In the genomic region with DNA sequence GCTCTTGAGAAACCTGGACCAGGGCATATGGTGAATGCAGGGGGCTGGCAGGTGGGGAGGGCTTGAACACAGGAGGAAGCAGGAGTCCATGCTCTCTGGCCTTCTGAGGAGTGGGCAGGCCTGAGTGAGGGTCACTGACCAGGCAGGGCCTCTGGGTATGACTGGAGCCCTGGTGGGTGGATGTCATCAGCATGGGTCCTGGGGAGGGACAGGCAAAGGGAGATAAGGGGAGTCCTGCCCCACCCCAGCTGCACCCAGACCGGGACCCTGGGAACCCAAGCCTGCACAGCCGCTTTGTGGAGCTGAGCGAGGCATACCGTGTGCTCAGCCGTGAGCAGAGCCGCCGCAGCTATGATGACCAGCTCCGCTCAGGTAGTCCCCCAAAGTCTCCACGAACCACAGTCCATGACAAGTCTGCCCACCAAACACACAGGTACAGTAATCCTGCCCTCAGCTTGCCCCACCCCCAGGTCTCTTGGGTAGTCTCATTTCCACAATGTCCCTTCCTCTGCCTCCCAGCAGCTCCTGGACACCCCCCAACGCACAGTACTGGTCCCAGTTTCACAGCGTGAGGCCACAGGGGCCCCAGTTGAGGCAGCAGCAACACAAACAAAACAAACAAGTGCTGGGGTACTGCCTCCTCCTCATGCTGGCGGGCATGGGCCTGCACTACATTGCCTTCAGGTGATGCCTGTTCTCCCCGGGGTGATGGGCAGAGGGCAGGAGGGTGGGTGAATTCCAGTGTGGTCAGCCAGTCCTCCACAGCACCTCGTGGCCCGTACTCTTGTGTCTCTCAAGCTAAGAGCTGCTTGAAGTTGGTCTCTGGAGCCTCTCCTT, we compare ENCODE assay signal across 2 cellular contexts.
TF ChIP-seq lines count a peak whose summit lies in the region.

No MANE protein-coding gene starts in this region.

TF ChIP-seq in GM23338, 12 proteins besides CTCF, POLR2A, EP300 and RAD21 (continues in another document):
- TF ChIP-seq EZH2phosphoT487 (IDR thresholded peaks at IDR 0.05; ENCODE audit: unreplicated experiment) = no peak
- TF ChIP-seq ZNF114 (CRISPR knock-in tag; IDR thresholded peaks at IDR 0.05) = no peak
- TF ChIP-seq EZH2 (IDR thresholded peaks at IDR 0.05; ENCODE audit: low read depth, unreplicated experiment) = no peak
- no peak for TF ChIP-seq POLR2AphosphoS5 (IDR thresholded peaks at IDR 0.05; ENCODE audit: low read depth)
- no peak for TF ChIP-seq ZNF331 (CRISPR knock-in tag; IDR thresholded peaks at IDR 0.05; ENCODE audit: low read depth)
- TF ChIP-seq JUNB (IDR thresholded peaks at IDR 0.05; ENCODE audit: unreplicated experiment) = no peak
- TF ChIP-seq NANOG (IDR thresholded peaks at IDR 0.05; ENCODE audit: borderline replicate concordance) = no peak
- no peak for TF ChIP-seq STAT1 (IDR thresholded peaks at IDR 0.05; ENCODE audit: unreplicated experiment)
- TF ChIP-seq, protein P1, sequence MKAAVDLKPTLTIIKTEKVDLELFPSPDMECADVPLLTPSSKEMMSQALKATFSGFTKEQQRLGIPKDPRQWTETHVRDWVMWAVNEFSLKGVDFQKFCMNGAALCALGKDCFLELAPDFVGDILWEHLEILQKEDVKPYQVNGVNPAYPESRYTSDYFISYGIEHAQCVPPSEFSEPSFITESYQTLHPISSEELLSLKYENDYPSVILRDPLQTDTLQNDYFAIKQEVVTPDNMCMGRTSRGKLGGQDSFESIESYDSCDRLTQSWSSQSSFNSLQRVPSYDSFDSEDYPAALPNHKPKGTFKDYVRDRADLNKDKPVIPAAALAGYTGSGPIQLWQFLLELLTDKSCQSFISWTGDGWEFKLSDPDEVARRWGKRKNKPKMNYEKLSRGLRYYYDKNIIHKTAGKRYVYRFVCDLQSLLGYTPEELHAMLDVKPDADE (IDR thresholded peaks at IDR 0.05) = no peak
- TF ChIP-seq, protein P2, sequence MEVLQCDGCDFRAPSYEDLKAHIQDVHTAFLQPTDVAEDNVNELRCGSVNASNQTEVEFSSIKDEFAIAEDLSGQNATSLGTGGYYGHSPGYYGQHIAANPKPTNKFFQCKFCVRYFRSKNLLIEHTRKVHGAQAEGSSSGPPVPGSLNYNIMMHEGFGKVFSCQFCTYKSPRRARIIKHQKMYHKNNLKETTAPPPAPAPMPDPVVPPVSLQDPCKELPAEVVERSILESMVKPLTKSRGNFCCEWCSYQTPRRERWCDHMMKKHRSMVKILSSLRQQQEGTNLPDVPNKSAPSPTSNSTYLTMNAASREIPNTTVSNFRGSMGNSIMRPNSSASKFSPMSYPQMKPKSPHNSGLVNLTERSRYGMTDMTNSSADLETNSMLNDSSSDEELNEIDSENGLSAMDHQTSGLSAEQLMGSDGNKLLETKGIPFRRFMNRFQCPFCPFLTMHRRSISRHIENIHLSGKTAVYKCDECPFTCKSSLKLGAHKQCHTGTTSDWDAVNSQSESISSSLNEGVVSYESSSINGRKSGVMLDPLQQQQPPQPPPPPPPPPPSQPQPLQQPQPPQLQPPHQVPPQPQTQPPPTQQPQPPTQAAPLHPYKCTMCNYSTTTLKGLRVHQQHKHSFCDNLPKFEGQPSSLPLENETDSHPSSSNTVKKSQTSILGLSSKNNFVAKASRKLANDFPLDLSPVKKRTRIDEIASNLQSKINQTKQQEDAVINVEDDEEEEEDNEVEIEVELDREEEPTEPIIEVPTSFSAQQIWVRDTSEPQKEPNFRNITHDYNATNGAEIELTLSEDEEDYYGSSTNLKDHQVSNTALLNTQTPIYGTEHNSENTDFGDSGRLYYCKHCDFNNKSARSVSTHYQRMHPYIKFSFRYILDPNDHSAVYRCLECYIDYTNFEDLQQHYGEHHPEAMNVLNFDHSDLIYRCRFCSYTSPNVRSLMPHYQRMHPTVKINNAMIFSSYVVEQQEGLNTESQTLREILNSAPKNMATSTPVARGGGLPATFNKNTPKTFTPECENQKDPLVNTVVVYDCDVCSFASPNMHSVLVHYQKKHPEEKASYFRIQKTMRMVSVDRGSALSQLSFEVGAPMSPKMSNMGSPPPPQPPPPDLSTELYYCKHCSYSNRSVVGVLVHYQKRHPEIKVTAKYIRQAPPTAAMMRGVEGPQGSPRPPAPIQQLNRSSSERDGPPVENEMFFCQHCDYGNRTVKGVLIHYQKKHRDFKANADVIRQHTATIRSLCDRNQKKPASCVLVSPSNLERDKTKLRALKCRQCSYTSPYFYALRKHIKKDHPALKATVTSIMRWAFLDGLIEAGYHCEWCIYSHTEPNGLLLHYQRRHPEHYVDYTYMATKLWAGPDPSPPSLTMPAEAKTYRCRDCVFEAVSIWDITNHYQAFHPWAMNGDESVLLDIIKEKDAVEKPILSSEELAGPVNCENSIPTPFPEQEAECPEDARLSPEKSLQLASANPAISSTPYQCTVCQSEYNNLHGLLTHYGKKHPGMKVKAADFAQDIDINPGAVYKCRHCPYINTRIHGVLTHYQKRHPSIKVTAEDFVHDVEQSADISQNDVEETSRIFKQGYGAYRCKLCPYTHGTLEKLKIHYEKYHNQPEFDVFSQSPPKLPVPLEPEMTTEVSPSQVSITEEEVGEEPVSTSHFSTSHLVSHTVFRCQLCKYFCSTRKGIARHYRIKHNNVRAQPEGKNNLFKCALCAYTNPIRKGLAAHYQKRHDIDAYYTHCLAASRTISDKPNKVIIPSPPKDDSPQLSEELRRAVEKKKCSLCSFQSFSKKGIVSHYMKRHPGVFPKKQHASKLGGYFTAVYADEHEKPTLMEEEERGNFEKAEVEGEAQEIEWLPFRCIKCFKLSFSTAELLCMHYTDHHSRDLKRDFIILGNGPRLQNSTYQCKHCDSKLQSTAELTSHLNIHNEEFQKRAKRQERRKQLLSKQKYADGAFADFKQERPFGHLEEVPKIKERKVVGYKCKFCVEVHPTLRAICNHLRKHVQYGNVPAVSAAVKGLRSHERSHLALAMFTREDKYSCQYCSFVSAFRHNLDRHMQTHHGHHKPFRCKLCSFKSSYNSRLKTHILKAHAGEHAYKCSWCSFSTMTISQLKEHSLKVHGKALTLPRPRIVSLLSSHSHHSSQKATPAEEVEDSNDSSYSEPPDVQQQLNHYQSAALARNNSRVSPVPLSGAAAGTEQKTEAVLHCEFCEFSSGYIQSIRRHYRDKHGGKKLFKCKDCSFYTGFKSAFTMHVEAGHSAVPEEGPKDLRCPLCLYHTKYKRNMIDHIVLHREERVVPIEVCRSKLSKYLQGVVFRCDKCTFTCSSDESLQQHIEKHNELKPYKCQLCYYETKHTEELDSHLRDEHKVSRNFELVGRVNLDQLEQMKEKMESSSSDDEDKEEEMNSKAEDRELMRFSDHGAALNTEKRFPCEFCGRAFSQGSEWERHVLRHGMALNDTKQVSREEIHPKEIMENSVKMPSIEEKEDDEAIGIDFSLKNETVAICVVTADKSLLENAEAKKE (CRISPR knock-in tag; IDR thresholded peaks at IDR 0.05) = no peak
- no peak for TF ChIP-seq CREB1 (CRISPR knock-in tag; IDR thresholded peaks at IDR 0.05; ENCODE audit: low read depth)

TF ChIP-seq in GM12891, 5 proteins besides CTCF, POLR2A, EP300 and RAD21:
- TF ChIP-seq POLR2AphosphoS5 (IDR thresholded peaks at IDR 0.05; ENCODE audit: low read depth, low read length) = no peak
